ENCODE assay signal across 1 cellular context in genomic region chr6:45441811-45442453, GRCh38.
A peak's percentile ranks its signal among the peaks of the same experiment; 100 is the strongest.
TF ChIP-seq lines count a peak whose summit lies in the region.

No MANE protein-coding gene starts in this region.

TF ChIP-seq in HEK293, 187 proteins besides CTCF, POLR2A, EP300 and RAD21:
- no peak for TF ChIP-seq ZNF398 (tag by site-specific recombination; IDR thresholded peaks at IDR 0.05)
- TF ChIP-seq ZNF362 (tag by site-specific recombination; IDR thresholded peaks at IDR 0.05): no peak
- TF ChIP-seq ZNF555 (tag by site-specific recombination; conservative IDR thresholded peaks at IDR 0.05): no peak
- TF ChIP-seq ZNF830 (tag by site-specific recombination; IDR thresholded peaks at IDR 0.05; ENCODE audit: low read depth): no peak
- TF ChIP-seq ZNF350 (tag by site-specific recombination; IDR thresholded peaks at IDR 0.05): 0 out of 2 replicates have a peak, but pooled peaks have one; percentile 24
- no peak for TF ChIP-seq BCL11B (tag by site-specific recombination; IDR thresholded peaks at IDR 0.05; ENCODE audit: low read depth)
- no peak for TF ChIP-seq ZNF596 (tag by site-specific recombination; IDR thresholded peaks at IDR 0.05)
- no peak for TF ChIP-seq ZNF292 (tag by site-specific recombination; IDR thresholded peaks at IDR 0.05; ENCODE audit: borderline replicate concordance, low read depth)
- TF ChIP-seq ZNF664 (tag by site-specific recombination; IDR thresholded peaks at IDR 0.05): no peak
- no peak for TF ChIP-seq ZNF404 (tag by site-specific recombination; IDR thresholded peaks at IDR 0.05)
- no peak for TF ChIP-seq SP3 (tag by site-specific recombination; IDR thresholded peaks at IDR 0.05)
- no peak for TF ChIP-seq ZBTB8A (tag by site-specific recombination; IDR thresholded peaks at IDR 0.05)
- TF ChIP-seq ZNF488 (tag by site-specific recombination; IDR thresholded peaks at IDR 0.05): no peak
- no peak for TF ChIP-seq ZNF776 (tag by site-specific recombination; IDR thresholded peaks at IDR 0.05; ENCODE audit: borderline replicate concordance)
- no peak for TF ChIP-seq ZNF174 (tag by site-specific recombination; IDR thresholded peaks at IDR 0.05)
- TF ChIP-seq ZNF521 (tag by site-specific recombination; IDR thresholded peaks at IDR 0.05): no peak
- TF ChIP-seq ZNF571 (tag by site-specific recombination; IDR thresholded peaks at IDR 0.05): no peak
- no peak for TF ChIP-seq ZNF777 (tag by site-specific recombination; IDR thresholded peaks at IDR 0.05; ENCODE audit: borderline replicate concordance)
- TF ChIP-seq ZNF157 (tag by site-specific recombination; IDR thresholded peaks at IDR 0.05): no peak
- TF ChIP-seq WT1 (tag by site-specific recombination; IDR thresholded peaks at IDR 0.05): no peak
- TF ChIP-seq PRDM6 (tag by site-specific recombination; IDR thresholded peaks at IDR 0.05): no peak
- no peak for TF ChIP-seq ZFP41 (tag by site-specific recombination; IDR thresholded peaks at IDR 0.05; ENCODE audit: borderline replicate concordance)
- peak; percentile 37; the same call in 1 of the 2 replicates for TF ChIP-seq ZNF629 (tag by site-specific recombination; IDR thresholded peaks at IDR 0.05)
- TF ChIP-seq ZNF561 (tag by site-specific recombination; IDR thresholded peaks at IDR 0.05; ENCODE audit: borderline replicate concordance): no peak
- TF ChIP-seq ZNF214 (tag by site-specific recombination; IDR thresholded peaks at IDR 0.05; ENCODE audit: borderline replicate concordance): no peak
- no peak for TF ChIP-seq ZNF623 (tag by site-specific recombination; IDR thresholded peaks at IDR 0.05)
- TF ChIP-seq GLIS1 (tag by site-specific recombination; IDR thresholded peaks at IDR 0.05): no peak
- no peak for TF ChIP-seq ZNF23 (tag by site-specific recombination; IDR thresholded peaks at IDR 0.05; ENCODE audit: borderline replicate concordance)
- no peak for TF ChIP-seq ZNF423 (tag by site-specific recombination; IDR thresholded peaks at IDR 0.05)
- TF ChIP-seq ZNF747 (tag by site-specific recombination; IDR thresholded peaks at IDR 0.05): no peak
- TF ChIP-seq FEZF1 (tag by site-specific recombination; IDR thresholded peaks at IDR 0.05): peak; percentile 65
- no peak for TF ChIP-seq ZNF548 (tag by site-specific recombination; IDR thresholded peaks at IDR 0.05)
- peak; percentile 86 for TF ChIP-seq ATF2 (tag by site-specific recombination; IDR thresholded peaks at IDR 0.05; ENCODE audit: low read depth)
- TF ChIP-seq ZNF175 (tag by site-specific recombination; IDR thresholded peaks at IDR 0.05): no peak
